1 cellular context compared by ENCODE assay signal in genomic region chr19:36139473-36140288, GRCh38.
TF ChIP-seq lines count a peak whose summit lies in the region.

CAPNS1 (plus strand) TSS chr19:36140066; CDS start chr19:36141012, 946 bp downstream.

TF ChIP-seq in HepG2, 621 proteins besides CTCF, POLR2A, EP300 and RAD21 (continued from another document and continues in another):
- TF ChIP-seq ZNF781 (CRISPR knock-in tag; IDR thresholded peaks at IDR 0.05; ENCODE audit: borderline replicate concordance, not compliant biosample characterization) (peak; percentile 47), ZNF580 (CRISPR knock-in tag; IDR thresholded peaks at IDR 0.05; ENCODE audit: borderline replicate concordance, low read depth) (peak; percentile 73; the same call in 1 of the 2 replicates), NFKB2 (CRISPR knock-in tag; IDR thresholded peaks at IDR 0.05; ENCODE audit: borderline replicate concordance) (peak; percentile 91; the same call in 1 of the 2 replicates), ZNF569 (CRISPR knock-in tag; IDR thresholded peaks at IDR 0.05; ENCODE audit: borderline replicate concordance) (no peak), LCORL (IDR thresholded peaks at IDR 0.05) (no peak), LCORL (CRISPR knock-in tag; IDR thresholded peaks at IDR 0.05) (peak; percentile 60), JUN (CRISPR knock-in tag; IDR thresholded peaks at IDR 0.05) (no peak), ARID2 (CRISPR knock-in tag; IDR thresholded peaks at IDR 0.05; ENCODE audit: borderline replicate concordance) (no peak), HNRNPL (IDR thresholded peaks at IDR 0.05; ENCODE audit: low read depth, low read length) (no peak), ZFAT (CRISPR knock-in tag; conservative IDR thresholded peaks at IDR 0.05) (no peak), SRF (IDR thresholded peaks at IDR 0.05; ENCODE audit: low read depth, low read length) (no peak), ZNF230 (CRISPR knock-in tag; IDR thresholded peaks at IDR 0.05) (0 out of 2 replicates have a peak, but pooled peaks have one; percentile 12), ATF4 (CRISPR knock-in tag; IDR thresholded peaks at IDR 0.05) (peak in 1 of 2 experiments; percentile 23; a peak in 1 of 4 replicates), ZNF713 (CRISPR knock-in tag; IDR thresholded peaks at IDR 0.05) (0 out of 2 replicates have a peak, but pooled peaks have one; percentile 90), TFDP2 (CRISPR knock-in tag; IDR thresholded peaks at IDR 0.05) (peak; percentile 76), KAT8 (CRISPR knock-in tag; IDR thresholded peaks at IDR 0.05) (peak; percentile 51; the same call in 1 of the 2 replicates), MED1 (CRISPR knock-in tag; IDR thresholded peaks at IDR 0.05) (peak; percentile 82), ZBTB4 (CRISPR knock-in tag; IDR thresholded peaks at IDR 0.05; ENCODE audit: borderline replicate concordance) (no peak), KMT2A (CRISPR knock-in tag; IDR thresholded peaks at IDR 0.05) (no peak), SIX4 (CRISPR knock-in tag; IDR thresholded peaks at IDR 0.05) (no peak), ZNF10 (CRISPR knock-in tag; IDR thresholded peaks at IDR 0.05; ENCODE audit: borderline replicate concordance, low read depth) (no peak), ZNF574 (CRISPR knock-in tag; IDR thresholded peaks at IDR 0.05) (peak; percentile 84), IRF2 (CRISPR knock-in tag; IDR thresholded peaks at IDR 0.05) (peak; percentile 50; the same call in 1 of the 2 replicates), BATF2 (CRISPR knock-in tag; IDR thresholded peaks at IDR 0.05) (no peak), HNRNPH1 (optimal IDR thresholded peaks at IDR 0.05; ENCODE audit: low read depth, low read length) (peak; percentile 42), ZNF121 (CRISPR knock-in tag; IDR thresholded peaks at IDR 0.05) (no peak), ZNF740 (CRISPR knock-in tag; IDR thresholded peaks at IDR 0.05) (no peak), ZBTB46 (CRISPR knock-in tag; IDR thresholded peaks at IDR 0.05; ENCODE audit: borderline replicate concordance) (no peak), ZSCAN20 (CRISPR knock-in tag; IDR thresholded peaks at IDR 0.05; ENCODE audit: borderline replicate concordance) (0 out of 2 replicates have a peak, but pooled peaks have one; percentile 73), ZNF280D (CRISPR knock-in tag; IDR thresholded peaks at IDR 0.05) (no peak), NFRKB (IDR thresholded peaks at IDR 0.05) (no peak), HMGA1 (CRISPR knock-in tag; conservative IDR thresholded peaks at IDR 0.05) (no peak), ZNF280B (CRISPR knock-in tag; IDR thresholded peaks at IDR 0.05; ENCODE audit: borderline replicate concordance) (no peak), SNAPC5 (CRISPR knock-in tag; IDR thresholded peaks at IDR 0.05; ENCODE audit: borderline replicate concordance) (peak; percentile 62; the same call in 1 of the 2 replicates), ZNF275 (CRISPR knock-in tag; IDR thresholded peaks at IDR 0.05; ENCODE audit: borderline replicate concordance) (0 out of 2 replicates have a peak, but pooled peaks have one; percentile 11), ZSCAN5A (CRISPR knock-in tag; IDR thresholded peaks at IDR 0.05; ENCODE audit: borderline replicate concordance) (peak; percentile 93), SMARCE1 (IDR thresholded peaks at IDR 0.05; ENCODE audit: borderline replicate concordance) (no peak), HHEX (CRISPR knock-in tag; IDR thresholded peaks at IDR 0.05) (no peak), MATR3 (CRISPR knock-in tag; IDR thresholded peaks at IDR 0.05) (no peak), ZNF33A (CRISPR knock-in tag; IDR thresholded peaks at IDR 0.05; ENCODE audit: borderline replicate concordance) (no peak), IRX3 (CRISPR knock-in tag; IDR thresholded peaks at IDR 0.05; ENCODE audit: borderline replicate concordance, low read depth) (0 out of 2 replicates have a peak, but pooled peaks have one; percentile 27), EHMT2 (IDR thresholded peaks at IDR 0.05; ENCODE audit: borderline replicate concordance, low read depth, low read length) (no peak), ZNF383 (CRISPR knock-in tag; IDR thresholded peaks at IDR 0.05; ENCODE audit: borderline replicate concordance) (no peak)
